Comparison of ENCODE assay signal across 8 cellular contexts in the genomic region with DNA sequence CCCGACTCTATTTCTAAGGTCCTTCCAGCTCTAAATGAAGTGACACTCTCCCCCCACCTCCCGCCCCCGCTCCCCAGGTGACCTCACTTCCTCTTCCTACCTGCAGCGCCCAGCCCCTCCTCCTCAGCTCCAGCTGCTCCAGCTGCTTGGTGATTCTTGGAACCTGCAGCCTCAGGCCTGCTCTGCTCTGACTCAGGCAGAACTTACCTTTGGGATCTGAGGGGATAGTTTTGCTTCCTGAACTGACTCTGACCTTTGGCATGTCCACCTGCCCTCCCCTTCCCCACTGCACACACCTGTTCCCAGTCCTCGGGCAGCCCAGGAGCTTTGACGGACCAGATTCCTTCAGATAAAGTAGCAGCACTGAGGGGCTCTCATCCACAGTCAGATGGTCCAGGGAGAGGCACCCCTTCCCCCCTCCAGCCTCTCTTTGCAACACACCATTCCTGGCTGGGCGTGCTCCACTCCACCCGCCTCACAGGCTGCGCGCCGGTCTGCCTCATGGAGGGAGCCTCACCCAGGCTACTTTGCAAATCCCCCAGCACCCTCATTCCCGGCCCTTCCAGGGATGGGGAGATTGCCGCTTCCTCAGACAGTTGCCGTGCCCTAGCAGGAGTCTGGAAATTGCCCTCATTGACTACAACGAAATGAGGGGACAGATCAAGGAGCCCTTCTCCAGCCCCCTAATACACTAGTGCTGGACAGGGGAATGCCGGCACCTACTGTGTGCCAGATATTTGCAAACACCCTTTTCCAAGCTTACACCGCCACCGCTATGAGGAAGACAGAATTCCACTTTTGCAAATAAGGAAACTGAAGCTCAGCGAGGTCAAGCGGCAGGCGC. TPM values are rescaled to one million over a fixed set of nuclear protein-coding genes. Genes with fewer than 3 reads are reported as not detected.
A peak's percentile ranks its signal among the peaks of the same experiment; 100 is the strongest.
DNase-seq lines count a peak whose midpoint lies in the region; ATAC-seq and TF ChIP-seq lines count a peak whose summit lies in the region.

No MANE protein-coding gene starts in this region.

- no peak overlapping the region for H2BK5ac ChIP-seq in neuronal stem cell (ENCODE audit: low read length)

- no peak overlapping the region for H3K14ac ChIP-seq in neuronal stem cell (ENCODE audit: low read length)

- peaks cover 56% of the 10 kb centered on the region for H3K4me1 Mint-ChIP-seq in activated CD8-positive, alpha-beta memory T cell treated with anti-CD3 and anti-CD28 coated beads, Interleukin-2, amount 10 ng/mL, durations not matched to agents 7 days and 5 days

- no peak overlapping the region for H3K4ac ChIP-seq in neuronal stem cell (ENCODE audit: low read length)

- ATAC-seq in activated CD8-positive, alpha-beta memory T cell treated with anti-CD3 and anti-CD28 coated beads, Interleukin-2, amount 10 ng/mL, durations not matched to agents 7 days and 5 days: no peak
- no peak for ATAC-seq in HG02642 (IDR thresholded peaks at IDR 0.05; ENCODE audit: poor library complexity, unreplicated experiment)

- H3K36me3 ChIP-seq in esophagus squamous epithelium (peaks cover 0 to 8% (median 0%) of the 10 kb centered on the region in 3 donors), neuronal stem cell (replicated peaks in 1 of 2; ENCODE audit: control insufficient read depth in 2 of 2, insufficient read depth in 2 of 2, low read length in 2 of 2) (peaks cover under 1 to 3% of the 10 kb centered on the region in 2 donors)

- peak overlapping the region; percentile 100 for H2AFZ ChIP-seq in neuronal stem cell (ENCODE audit: low read length)

- 4 to 13% methylated on average over 7 to 9 of the region's 21 CpGs for WGBS in esophagus squamous epithelium, 2 donors
- WGBS in neuronal stem cell (ENCODE audit: extremely low coverage in 2 of 2, insufficient read length in 2 of 2, insufficient replicate concordance in 1 of 2), 2 donors: no CpG with 5 or more reads among the region's 21 CpGs

- H3K27ac Mint-ChIP-seq in activated CD8-positive, alpha-beta memory T cell treated with anti-CD3 and anti-CD28 coated beads, Interleukin-2, amount 10 ng/mL, durations not matched to agents 7 days and 5 days: peak overlapping the region; percentile 84

- peaks cover 8% of the 10 kb centered on the region for H3K79me1 ChIP-seq in neuronal stem cell (ENCODE audit: low read depth, low read length)

- no peak overlapping the region for H2BK15ac ChIP-seq in neuronal stem cell (ENCODE audit: low read length)

- intact Hi-C loops in esophagus squamous epithelium (cut with DNase I): no loop called here

- peaks cover 10% of the 10 kb centered on the region for H3K36me3 Mint-ChIP-seq in activated CD8-positive, alpha-beta memory T cell treated with anti-CD3 and anti-CD28 coated beads, Interleukin-2, amount 10 ng/mL, durations not matched to agents 7 days and 5 days

- no peaks in the 10 kb centered on the region for H3K27me3 Mint-ChIP-seq in activated CD8-positive, alpha-beta memory T cell treated with anti-CD3 and anti-CD28 coated beads, Interleukin-2, amount 10 ng/mL, durations not matched to agents 7 days and 5 days

- POLR2A ChIA-PET in GM10248 (lab: Yijun Ruan, JAX): interaction anchor here (0.6 to 1.9 kb wide), 6 partner anchors 9 to 158 kb away, joined by 3 to 25 read pairs (median 4); no protein-coding TSS in a partner anchor

- H3K9me3 Mint-ChIP-seq in activated CD8-positive, alpha-beta memory T cell treated with anti-CD3 and anti-CD28 coated beads, Interleukin-2, amount 10 ng/mL, durations not matched to agents 7 days and 5 days (ENCODE audit: low read depth): no peaks in the 10 kb centered on the region

- no peak overlapping the region for H2BK120ac ChIP-seq in neuronal stem cell (ENCODE audit: low read depth, low read length)

- peak overlapping the region; percentile 75 to 98 (median 90) for H3K4me3 ChIP-seq in esophagus squamous epithelium
- peak overlapping the region; percentile 79 to 90 for H3K4me3 ChIP-seq in neuronal stem cell (ENCODE audit: low read length in 2 of 2)

- no peak overlapping the region for H4K8ac ChIP-seq in neuronal stem cell (ENCODE audit: low read depth, low read length)

- peak overlapping the region; percentile 63 for H3K9ac ChIP-seq in neuronal stem cell (ENCODE audit: low read depth, low read length, poor library complexity)

- no peak overlapping the region for H4K91ac ChIP-seq in neuronal stem cell (ENCODE audit: low read depth, low read length, poor library complexity)

- DNase-seq in GM10248 (ENCODE audit: extremely low spot score) (peak; percentile 66), NAMALWA (ENCODE audit: low spot score) (peak; percentile 34), esophagus squamous epithelium (lab: John Stamatoyannopoulos, UW) (no peak), neuronal stem cell (ENCODE audit: low spot score) (peak; percentile 51), cerebellum (ENCODE audit: low spot score) (no peak), pons (ENCODE audit: low spot score) (no peak)
- DNase-seq in activated CD8-positive, alpha-beta memory T cell treated with anti-CD3 and anti-CD28 coated beads, Interleukin-2, amount 10 ng/mL, durations not matched to agents 7 days and 5 days: peak; percentile 74

- H3K23ac ChIP-seq in neuronal stem cell (ENCODE audit: low read depth, low read length, poor library complexity): peak overlapping the region; percentile 99

- H3K18ac ChIP-seq in neuronal stem cell (ENCODE audit: low read length): peak overlapping the region; percentile 65

- TF ChIP-seq POLR2A in esophagus squamous epithelium (IDR thresholded peaks at IDR 0.05): no peak

- H2BK12ac ChIP-seq in neuronal stem cell (ENCODE audit: low read length): no peak overlapping the region

- H2AK5ac ChIP-seq in neuronal stem cell (ENCODE audit: low read depth, low read length): no peak overlapping the region

- H3K27ac ChIP-seq in esophagus squamous epithelium: peak overlapping the region; percentile 95 to 99 (median 97)
- H3K27ac ChIP-seq in neuronal stem cell (replicated peaks; ENCODE audit: low read length): no peak overlapping the region

- CTCF ChIA-PET in GM10248 (lab: Yijun Ruan, JAX): interaction anchor here (0.6 to 4.6 kb wide), 48 partner anchors 7 to 447 kb away, joined by 3 to 54 read pairs (median 4); a partner anchor contains a TSS
- CTCF ChIA-PET in activated CD8-positive, alpha-beta memory T cell treated with anti-CD3 and anti-CD28 coated beads, Interleukin-2, amount 10 ng/mL, durations not matched to agents 7 days and 5 days (lab: Charles Lee): interaction anchor here (0.7 to 4.4 kb wide), 29 partner anchors 9 to 244 kb away, joined by 3 to 29 read pairs (median 4); a partner anchor contains a TSS

- H3K4me2 ChIP-seq in neuronal stem cell (ENCODE audit: insufficient read depth, low read length, poor library complexity, severe bottlenecking): peak overlapping the region; percentile 96

- H3K27me3 ChIP-seq in esophagus squamous epithelium: no peaks in the 10 kb centered on the region
- H3K27me3 ChIP-seq in neuronal stem cell (ENCODE audit: control insufficient read depth in 3 of 3, insufficient read depth in 3 of 3, low read depth in 1 of 3, low read length in 3 of 3): peaks cover 0 to 37% (median 33%) of the 10 kb centered on the region in 3 experiments

- TF ChIP-seq CTCF in GM10248 (IDR thresholded peaks at IDR 0.05; ENCODE audit: control extremely low read depth, extremely low read depth, low read depth, missing control alignments) (no peak), esophagus squamous epithelium (IDR thresholded peaks at IDR 0.05) (no peak)

- peak overlapping the region; percentile 93 for H3K4me3 Mint-ChIP-seq in activated CD8-positive, alpha-beta memory T cell treated with anti-CD3 and anti-CD28 coated beads, Interleukin-2, amount 10 ng/mL, durations not matched to agents 7 days and 5 days

- peaks cover 34 to 62% (median 45%) of the 10 kb centered on the region in 3 donors for H3K4me1 ChIP-seq in esophagus squamous epithelium
- peaks cover 20 to 26% of the 10 kb centered on the region in 2 donors for H3K4me1 ChIP-seq in neuronal stem cell (ENCODE audit: control insufficient read depth in 2 of 2, insufficient read depth in 1 of 2, low read depth in 1 of 2, low read length in 2 of 2)

- H3K9me3 ChIP-seq in esophagus squamous epithelium: no peaks in the 10 kb centered on the region
- H3K9me3 ChIP-seq in neuronal stem cell (replicated peaks in 1 of 2; ENCODE audit: control insufficient read depth in 2 of 2, insufficient read depth in 1 of 2, low read depth in 1 of 2, low read length in 2 of 2): no peaks in the 10 kb centered on the region

RNA-seq across cellular contexts. Expression of a gene that starts 0.7 kb away (rescaled TPM):
- total RNA-seq in activated CD8-positive, alpha-beta memory T cell treated with anti-CD3 and anti-CD28 coated beads, Interleukin-2, amount 10 ng/mL, durations not matched to agents 7 days and 5 days: 10 to 100 TPM; 62.8 to 63.0 TPM
- total RNA-seq in esophagus squamous epithelium (10 to 100 TPM; 12.3 to 33.3 (median 21.5) TPM), cerebellum (2.2 TPM)
- polyA plus RNA-seq in neuronal stem cell (2013, experiment 1 of 2): 5.9 TPM
- 5.5 TPM for polyA plus RNA-seq in neuronal stem cell (2013, experiment 2 of 2)

RNA-seq across cellular contexts. Expression of a gene that starts 57.1 kb away (rescaled TPM):
- not detected for total RNA-seq in activated CD8-positive, alpha-beta memory T cell treated with anti-CD3 and anti-CD28 coated beads, Interleukin-2, amount 10 ng/mL, durations not matched to agents 7 days and 5 days
- total RNA-seq in esophagus squamous epithelium: not detected
- polyA plus RNA-seq in neuronal stem cell (2013, experiment 1 of 2): not detected
- not detected for polyA plus RNA-seq in neuronal stem cell (2013, experiment 2 of 2)
- total RNA-seq in cerebellum: not detected

Comparison
In these comparisons a context has a peak if more than half of its experiments do, and no peak if none do; other contexts are left out.
1. DNase-seq: peak in GM10248 (single experiment), NAMALWA (single experiment), activated CD8-positive, alpha-beta memory T cell treated with anti-CD3 and anti-CD28 coated beads, Interleukin-2, amount 10 ng/mL, durations not matched to agents 7 days and 5 days (single experiment) and neuronal stem cell (single experiment); none in esophagus squamous epithelium (single experiment), cerebellum (single experiment) and pons (single experiment).